Comparison of ENCODE assay signal across 1 cellular context in genomic region chr16:56263711-56264608, GRCh38.
TF ChIP-seq lines count a peak whose summit lies in the region.

No MANE protein-coding gene starts in this region.

TF ChIP-seq in HepG2, 621 proteins besides CTCF, POLR2A, EP300 and RAD21 (continued from another document and continues in another):
- TF ChIP-seq SRSF1 (optimal IDR thresholded peaks at IDR 0.05; ENCODE audit: low read depth, low read length) (peak; percentile 82), FOXA3 (CRISPR knock-in tag; IDR thresholded peaks at IDR 0.05) (peak; percentile 64), LCORL (IDR thresholded peaks at IDR 0.05) (no peak), LCORL (CRISPR knock-in tag; IDR thresholded peaks at IDR 0.05) (peak; percentile 42; the same call in 1 of the 2 replicates), ARID2 (CRISPR knock-in tag; IDR thresholded peaks at IDR 0.05; ENCODE audit: borderline replicate concordance) (0 out of 2 replicates have a peak, but pooled peaks have one; percentile 49), NFE2L2 (IDR thresholded peaks at IDR 0.05; ENCODE audit: low read length) (peak; percentile 86), TBL1XR1 (IDR thresholded peaks at IDR 0.05; ENCODE audit: borderline replicate concordance, low read length, partially characterized antibody) (no peak), ZMYM3 (CRISPR knock-in tag; IDR thresholded peaks at IDR 0.05) (peak; percentile 76), NR1H2 (CRISPR knock-in tag; IDR thresholded peaks at IDR 0.05; ENCODE audit: borderline replicate concordance, low read depth) (0 out of 2 replicates have a peak, but pooled peaks have one; percentile 13), SKI (IDR thresholded peaks at IDR 0.05; ENCODE audit: partially characterized antibody) (peak; percentile 80), SATB2 (CRISPR knock-in tag; IDR thresholded peaks at IDR 0.05) (no peak), FLYWCH1 (CRISPR knock-in tag; IDR thresholded peaks at IDR 0.05) (no peak), RXRB (CRISPR knock-in tag; IDR thresholded peaks at IDR 0.05; ENCODE audit: borderline replicate concordance) (peak; percentile 77), ETV5 (CRISPR knock-in tag; IDR thresholded peaks at IDR 0.05; ENCODE audit: borderline replicate concordance) (peak; percentile 72), MIXL1 (CRISPR knock-in tag; IDR thresholded peaks at IDR 0.05) (peak; percentile 68; the same call in 1 of the 2 replicates), ZNF292 (CRISPR knock-in tag; IDR thresholded peaks at IDR 0.05; ENCODE audit: borderline replicate concordance, low read depth) (peak; percentile 99), ARHGAP35 (CRISPR knock-in tag; IDR thresholded peaks at IDR 0.05; ENCODE audit: borderline replicate concordance) (no peak), DMAP1 (CRISPR knock-in tag; IDR thresholded peaks at IDR 0.05) (0 out of 2 replicates have a peak, but pooled peaks have one; percentile 12), BCL3 (CRISPR knock-in tag; IDR thresholded peaks at IDR 0.05) (peak; percentile 50; the same call in 1 of the 2 replicates), FOXO1 (CRISPR knock-in tag; IDR thresholded peaks at IDR 0.05) (peak; percentile 76), KLF9 (CRISPR knock-in tag; IDR thresholded peaks at IDR 0.05; ENCODE audit: low read depth) (no peak), ZBTB4 (CRISPR knock-in tag; IDR thresholded peaks at IDR 0.05; ENCODE audit: borderline replicate concordance) (no peak), IRF2 (CRISPR knock-in tag; IDR thresholded peaks at IDR 0.05) (peak; percentile 47; the same call in 1 of the 2 replicates), BORCS8-MEF2B (CRISPR knock-in tag; IDR thresholded peaks at IDR 0.05) (peak; percentile 60; the same call in 1 of the 2 replicates), MAX (IDR thresholded peaks at IDR 0.05) (no peak), ZNF317 (CRISPR knock-in tag; IDR thresholded peaks at IDR 0.05) (peak; percentile 30; the same call in 1 of the 2 replicates), NR2F1 (CRISPR knock-in tag; IDR thresholded peaks at IDR 0.05) (peak; percentile 80 to 85), CEBPB (IDR thresholded peaks at IDR 0.05; ENCODE audit: borderline replicate concordance, low read depth, low read length) (peak; percentile 54; the same call in 1 of the 2 replicates), RNF219 (CRISPR knock-in tag; IDR thresholded peaks at IDR 0.05) (no peak), FOXK2 (IDR thresholded peaks at IDR 0.05) (0 out of 2 replicates have a peak, but pooled peaks have one; percentile 15), KAT2B (IDR thresholded peaks at IDR 0.05; ENCODE audit: borderline replicate concordance, low read depth, low read length) (no peak), XRCC5 (optimal IDR thresholded peaks at IDR 0.05; ENCODE audit: low read length) (peak; percentile 81), EED (CRISPR knock-in tag; IDR thresholded peaks at IDR 0.05) (0 out of 2 replicates have a peak, but pooled peaks have one; percentile 65), ZNF747 (CRISPR knock-in tag; IDR thresholded peaks at IDR 0.05; ENCODE audit: borderline replicate concordance) (peak; percentile 55; the same call in 1 of the 2 replicates), RORA (CRISPR knock-in tag; IDR thresholded peaks at IDR 0.05) (no peak)
- TF ChIP-seq, protein P1, sequence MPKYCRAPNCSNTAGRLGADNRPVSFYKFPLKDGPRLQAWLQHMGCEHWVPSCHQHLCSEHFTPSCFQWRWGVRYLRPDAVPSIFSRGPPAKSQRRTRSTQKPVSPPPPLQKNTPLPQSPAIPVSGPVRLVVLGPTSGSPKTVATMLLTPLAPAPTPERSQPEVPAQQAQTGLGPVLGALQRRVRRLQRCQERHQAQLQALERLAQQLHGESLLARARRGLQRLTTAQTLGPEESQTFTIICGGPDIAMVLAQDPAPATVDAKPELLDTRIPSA (CRISPR knock-in tag; IDR thresholded peaks at IDR 0.05; ENCODE audit: borderline replicate concordance) = no peak
- TF ChIP-seq, protein P2, sequence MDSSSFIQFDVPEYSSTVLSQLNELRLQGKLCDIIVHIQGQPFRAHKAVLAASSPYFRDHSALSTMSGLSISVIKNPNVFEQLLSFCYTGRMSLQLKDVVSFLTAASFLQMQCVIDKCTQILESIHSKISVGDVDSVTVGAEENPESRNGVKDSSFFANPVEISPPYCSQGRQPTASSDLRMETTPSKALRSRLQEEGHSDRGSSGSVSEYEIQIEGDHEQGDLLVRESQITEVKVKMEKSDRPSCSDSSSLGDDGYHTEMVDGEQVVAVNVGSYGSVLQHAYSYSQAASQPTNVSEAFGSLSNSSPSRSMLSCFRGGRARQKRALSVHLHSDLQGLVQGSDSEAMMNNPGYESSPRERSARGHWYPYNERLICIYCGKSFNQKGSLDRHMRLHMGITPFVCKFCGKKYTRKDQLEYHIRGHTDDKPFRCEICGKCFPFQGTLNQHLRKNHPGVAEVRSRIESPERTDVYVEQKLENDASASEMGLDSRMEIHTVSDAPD (CRISPR knock-in tag; IDR thresholded peaks at IDR 0.05) = peak; percentile 52; the same call in 1 of the 2 replicates
- TF ChIP-seq, protein P3, sequence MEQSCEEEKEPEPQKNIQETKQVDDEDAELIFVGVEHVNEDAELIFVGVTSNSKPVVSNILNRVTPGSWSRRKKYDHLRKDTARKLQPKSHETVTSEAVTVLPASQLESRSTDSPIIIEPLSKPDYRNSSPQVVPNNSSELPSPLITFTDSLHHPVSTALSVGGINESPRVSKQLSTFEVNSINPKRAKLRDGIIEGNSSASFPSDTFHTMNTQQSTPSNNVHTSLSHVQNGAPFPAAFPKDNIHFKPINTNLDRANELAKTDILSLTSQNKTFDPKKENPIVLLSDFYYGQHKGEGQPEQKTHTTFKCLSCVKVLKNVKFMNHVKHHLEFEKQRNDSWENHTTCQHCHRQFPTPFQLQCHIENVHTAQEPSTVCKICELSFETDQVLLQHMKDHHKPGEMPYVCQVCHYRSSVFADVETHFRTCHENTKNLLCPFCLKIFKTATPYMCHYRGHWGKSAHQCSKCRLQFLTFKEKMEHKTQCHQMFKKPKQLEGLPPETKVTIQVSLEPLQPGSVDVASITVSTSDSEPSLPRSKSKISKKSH (CRISPR knock-in tag; IDR thresholded peaks at IDR 0.05; ENCODE audit: borderline replicate concordance) = peak; percentile 34; the same call in 1 of the 2 replicates
- TF ChIP-seq, protein P4, sequence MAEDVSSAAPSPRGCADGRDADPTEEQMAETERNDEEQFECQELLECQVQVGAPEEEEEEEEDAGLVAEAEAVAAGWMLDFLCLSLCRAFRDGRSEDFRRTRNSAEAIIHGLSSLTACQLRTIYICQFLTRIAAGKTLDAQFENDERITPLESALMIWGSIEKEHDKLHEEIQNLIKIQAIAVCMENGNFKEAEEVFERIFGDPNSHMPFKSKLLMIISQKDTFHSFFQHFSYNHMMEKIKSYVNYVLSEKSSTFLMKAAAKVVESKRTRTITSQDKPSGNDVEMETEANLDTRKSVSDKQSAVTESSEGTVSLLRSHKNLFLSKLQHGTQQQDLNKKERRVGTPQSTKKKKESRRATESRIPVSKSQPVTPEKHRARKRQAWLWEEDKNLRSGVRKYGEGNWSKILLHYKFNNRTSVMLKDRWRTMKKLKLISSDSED (CRISPR knock-in tag; IDR thresholded peaks at IDR 0.05) = no peak
- TF ChIP-seq, protein P5, sequence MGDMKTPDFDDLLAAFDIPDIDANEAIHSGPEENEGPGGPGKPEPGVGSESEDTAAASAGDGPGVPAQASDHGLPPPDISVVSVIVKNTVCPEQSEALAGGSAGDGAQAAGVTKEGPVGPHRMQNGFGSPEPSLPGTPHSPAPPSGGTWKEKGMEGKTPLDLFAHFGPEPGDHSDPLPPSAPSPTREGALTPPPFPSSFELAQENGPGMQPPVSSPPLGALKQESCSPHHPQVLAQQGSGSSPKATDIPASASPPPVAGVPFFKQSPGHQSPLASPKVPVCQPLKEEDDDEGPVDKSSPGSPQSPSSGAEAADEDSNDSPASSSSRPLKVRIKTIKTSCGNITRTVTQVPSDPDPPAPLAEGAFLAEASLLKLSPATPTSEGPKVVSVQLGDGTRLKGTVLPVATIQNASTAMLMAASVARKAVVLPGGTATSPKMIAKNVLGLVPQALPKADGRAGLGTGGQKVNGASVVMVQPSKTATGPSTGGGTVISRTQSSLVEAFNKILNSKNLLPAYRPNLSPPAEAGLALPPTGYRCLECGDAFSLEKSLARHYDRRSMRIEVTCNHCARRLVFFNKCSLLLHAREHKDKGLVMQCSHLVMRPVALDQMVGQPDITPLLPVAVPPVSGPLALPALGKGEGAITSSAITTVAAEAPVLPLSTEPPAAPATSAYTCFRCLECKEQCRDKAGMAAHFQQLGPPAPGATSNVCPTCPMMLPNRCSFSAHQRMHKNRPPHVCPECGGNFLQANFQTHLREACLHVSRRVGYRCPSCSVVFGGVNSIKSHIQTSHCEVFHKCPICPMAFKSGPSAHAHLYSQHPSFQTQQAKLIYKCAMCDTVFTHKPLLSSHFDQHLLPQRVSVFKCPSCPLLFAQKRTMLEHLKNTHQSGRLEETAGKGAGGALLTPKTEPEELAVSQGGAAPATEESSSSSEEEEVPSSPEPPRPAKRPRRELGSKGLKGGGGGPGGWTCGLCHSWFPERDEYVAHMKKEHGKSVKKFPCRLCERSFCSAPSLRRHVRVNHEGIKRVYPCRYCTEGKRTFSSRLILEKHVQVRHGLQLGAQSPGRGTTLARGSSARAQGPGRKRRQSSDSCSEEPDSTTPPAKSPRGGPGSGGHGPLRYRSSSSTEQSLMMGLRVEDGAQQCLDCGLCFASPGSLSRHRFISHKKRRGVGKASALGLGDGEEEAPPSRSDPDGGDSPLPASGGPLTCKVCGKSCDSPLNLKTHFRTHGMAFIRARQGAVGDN (CRISPR knock-in tag; IDR thresholded peaks at IDR 0.05) = peak; percentile 57
- TF ChIP-seq, protein P6, sequence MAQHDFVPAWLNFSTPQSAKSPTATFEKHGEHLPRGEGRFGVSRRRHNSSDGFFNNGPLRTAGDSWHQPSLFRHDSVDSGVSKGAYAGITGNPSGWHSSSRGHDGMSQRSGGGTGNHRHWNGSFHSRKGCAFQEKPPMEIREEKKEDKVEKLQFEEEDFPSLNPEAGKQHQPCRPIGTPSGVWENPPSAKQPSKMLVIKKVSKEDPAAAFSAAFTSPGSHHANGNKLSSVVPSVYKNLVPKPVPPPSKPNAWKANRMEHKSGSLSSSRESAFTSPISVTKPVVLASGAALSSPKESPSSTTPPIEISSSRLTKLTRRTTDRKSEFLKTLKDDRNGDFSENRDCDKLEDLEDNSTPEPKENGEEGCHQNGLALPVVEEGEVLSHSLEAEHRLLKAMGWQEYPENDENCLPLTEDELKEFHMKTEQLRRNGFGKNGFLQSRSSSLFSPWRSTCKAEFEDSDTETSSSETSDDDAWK (CRISPR knock-in tag; IDR thresholded peaks at IDR 0.05) = no peak
- TF ChIP-seq, protein P7, sequence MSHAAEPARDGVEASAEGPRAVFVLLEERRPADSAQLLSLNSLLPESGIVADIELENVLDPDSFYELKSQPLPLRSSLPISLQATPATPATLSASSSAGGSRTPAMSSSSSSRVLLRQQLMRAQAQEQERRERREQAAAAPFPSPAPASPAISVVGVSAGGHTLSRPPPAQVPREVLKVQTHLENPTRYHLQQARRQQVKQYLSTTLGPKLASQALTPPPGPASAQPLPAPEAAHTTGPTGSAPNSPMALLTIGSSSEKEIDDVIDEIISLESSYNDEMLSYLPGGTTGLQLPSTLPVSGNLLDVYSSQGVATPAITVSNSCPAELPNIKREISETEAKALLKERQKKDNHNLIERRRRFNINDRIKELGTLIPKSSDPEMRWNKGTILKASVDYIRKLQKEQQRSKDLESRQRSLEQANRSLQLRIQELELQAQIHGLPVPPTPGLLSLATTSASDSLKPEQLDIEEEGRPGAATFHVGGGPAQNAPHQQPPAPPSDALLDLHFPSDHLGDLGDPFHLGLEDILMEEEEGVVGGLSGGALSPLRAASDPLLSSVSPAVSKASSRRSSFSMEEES (CRISPR knock-in tag; IDR thresholded peaks at IDR 0.05) = peak; percentile 61; the same call in 1 of the 2 replicates
